8 cellular contexts compared by ENCODE assay signal in genomic region chr3:83251490-83251889, GRCh38.
"Had no signal": no experiment of that assay in that cellular context is flagged by ENCODE, and none has a peak within 500 bp of the region (broad histone marks: within the 10 kb centered on the region; RNA-seq: fewer than 3 reads in every experiment).

No MANE protein-coding gene starts in this region.

- H3K4me1 ChIP-seq: HAP-1 had no signal

- H3K4me3 ChIP-seq: GM23248, GM23338, HAP-1 had no signal

- H3K36me3 ChIP-seq: HAP-1 had no signal

- H2AFZ ChIP-seq: GM23248, GM23338 had no signal

- H3K4me2 ChIP-seq: GM23338 had no signal

- H3K27ac ChIP-seq: GM23248 had no signal

- H3K9me3 ChIP-seq: HAP-1 had no signal

- H3K9ac ChIP-seq: GM23248 had no signal

- DNase-seq: GM23248, GOT3, H7, H9, HCEC 1CT, HFFc6 had no signal
